In genomic region chr17:51260960-51261958, GRCh38 we compare ENCODE assay signal across 8 cellular contexts. TPM values are rescaled to one million over a fixed set of nuclear protein-coding genes. Genes with fewer than 3 reads are reported as not detected.
DNase-seq lines count a peak whose midpoint lies in the region; ATAC-seq, FAIRE-seq and TF ChIP-seq lines count a peak whose summit lies in the region.

No MANE protein-coding gene starts in this region.

- no peaks in the 10 kb centered on the region for H4K20me1 ChIP-seq in keratinocyte (ENCODE audit: control insufficient read depth, extremely low read depth, insufficient read depth, low read length)

- H2AFZ ChIP-seq in keratinocyte (ENCODE audit: control insufficient read depth, low read length), result peak overlapping the region; percentile 0

- peaks cover 2% of the 10 kb centered on the region for H3K9me1 ChIP-seq in keratinocyte (ENCODE audit: control insufficient read depth, extremely low read depth, insufficient read depth, low read length)

- H3K4me3 ChIP-seq in cardiac fibroblast (replicated peaks in 1 of 2; ENCODE audit: low read depth in 2 of 2, low read length in 2 of 2), result peak overlapping the region; percentile 73 to 91
- peak overlapping the region; percentile 83 to 95 (median 94) for H3K4me3 ChIP-seq in keratinocyte (ENCODE audit: control insufficient read depth in 2 of 3, extremely low read depth in 1 of 3, insufficient read depth in 2 of 3, low read depth in 1 of 3, low read length in 3 of 3)

- no peak for FAIRE-seq in keratinocyte (lab: Jason Lieb, UNC)

- H3K79me2 ChIP-seq in keratinocyte (ENCODE audit: control insufficient read depth, insufficient read depth, low read length), result peaks cover 76% of the 10 kb centered on the region

- H3K4me2 ChIP-seq in keratinocyte (ENCODE audit: control insufficient read depth, extremely low read depth, insufficient read depth, low read depth, low read length), result peak overlapping the region; percentile 96

- dilution Hi-C loops in keratinocyte (cut with MboI; ENCODE audit: extremely low pct_ligation_motif_present, low sequenced_read_pairs), result no loop called here

- peak overlapping the region; percentile 98 for H3K9ac ChIP-seq in keratinocyte (ENCODE audit: control insufficient read depth, extremely low read depth, insufficient read depth, low read length)

- DNase-seq in NCI-H1417 (lab: John Stamatoyannopoulos, UW) (peak; percentile 15 to 88 (median 55)), NCI-H1417 treated with DMSO at 0.1 percent for 48 hours (lab: John Stamatoyannopoulos, UW) (no peak), NCI-H1105 (lab: John Stamatoyannopoulos, UW) (peak; percentile 74), cardiac fibroblast (ENCODE audit: low read depth in 2 of 2) (peak; percentile 14 to 45), keratinocyte (ENCODE audit: low read depth, low spot score) (no peak)
- peak; percentile 55 to 66 for DNase-seq in stimulated activated CD4-positive, alpha-beta T cell treated with anti-CD3 and anti-CD28 coated beads, Interleukin-15, amount 100 ng/mL, for 48 hours (ENCODE audit: low read depth in 2 of 2)

- H3K9me3 ChIP-seq in keratinocyte (ENCODE audit: control insufficient read depth, low read depth, low read length), result no peaks in the 10 kb centered on the region

- peak overlapping the region; percentile 98 for H3K27ac ChIP-seq in VCaP
- H3K27ac ChIP-seq in keratinocyte (ENCODE audit: control insufficient read depth, insufficient read depth, low read length), result peak overlapping the region; percentile 100

- H3K4me1 ChIP-seq in keratinocyte (ENCODE audit: control insufficient read depth, extremely low read depth, insufficient read depth, low read length), result peaks cover 36% of the 10 kb centered on the region

- no peaks in the 10 kb centered on the region for H3K27me3 ChIP-seq in keratinocyte (ENCODE audit: control insufficient read depth, extremely low read depth, insufficient read depth, low read length)

- H3K36me3 ChIP-seq in keratinocyte (ENCODE audit: control insufficient read depth in 2 of 2, extremely low read depth in 1 of 2, insufficient read depth in 2 of 2, low read length in 2 of 2), result peaks cover 0 to 9% of the 10 kb centered on the region in 2 experiments

- peak; percentile 68 for ATAC-seq in HG02759 (IDR thresholded peaks at IDR 0.05; ENCODE audit: unreplicated experiment)

- TF ChIP-seq CTCF in VCaP (conservative IDR thresholded peaks at IDR 0.05), result no peak
- TF ChIP-seq CTCF in cardiac fibroblast (IDR thresholded peaks at IDR 0.05; ENCODE audit: low read depth, low read length), result no peak
- no peak for TF ChIP-seq CTCF in keratinocyte (optimal IDR thresholded peaks at IDR 0.05 in 1 of 3, IDR thresholded peaks at IDR 0.05 in 1 of 3, conservative IDR thresholded peaks at IDR 0.05 in 1 of 3; ENCODE audit: extremely low read depth in 1 of 3, insufficient read depth in 2 of 3, low read length in 3 of 3)

RNA-seq across cellular contexts. Expression of gene UTP18, which starts 0.9 kb away (rescaled TPM):
- polyA plus RNA-seq in keratinocyte, result 21.1 to 42.7 TPM (median 27.5 TPM) in 3 replicates
- polyA plus RNA-seq in keratinocyte (2011; ENCODE audit: low read depth), result 19.0 TPM
- polyA plus RNA-seq in keratinocyte (2011; cell fraction: cytosol; rRNA removed), result 20.2 and 33.3 TPM in 2 replicates
- 22.9 and 33.2 TPM in 2 replicates for polyA plus RNA-seq in keratinocyte (2011; cell fraction: nucleus; rRNA removed)
- polyA plus RNA-seq in keratinocyte (2012; ENCODE audit: low replicate concordance), result 35.8 and 36.7 TPM in 2 replicates
- 1.5 to 16.2 TPM (median 7.1 TPM) in 3 replicates for polyA minus RNA-seq in keratinocyte
- 10.6 TPM for polyA minus RNA-seq in keratinocyte (2011; cell fraction: cytosol; rRNA and poly(A)+ RNA removed)
- 5.8 and 12.0 TPM in 2 replicates for polyA minus RNA-seq in keratinocyte (2011; cell fraction: nucleus; rRNA and poly(A)+ RNA removed)

RNA-seq across cellular contexts. Expression of gene MBTD1, which starts 1.4 kb away (rescaled TPM):
- polyA plus RNA-seq in keratinocyte, result 2.5 to 7.0 TPM (median 4.5 TPM) in 3 replicates
- 7.7 TPM for polyA plus RNA-seq in keratinocyte (2011; ENCODE audit: low read depth)
- 1.8 and 4.2 TPM in 2 replicates for polyA plus RNA-seq in keratinocyte (2011; cell fraction: cytosol; rRNA removed)
- polyA plus RNA-seq in keratinocyte (2011; cell fraction: nucleus; rRNA removed), result 8.9 and 11.9 TPM in 2 replicates
- 3.0 and 5.8 TPM in 2 replicates for polyA plus RNA-seq in keratinocyte (2012; ENCODE audit: low replicate concordance)
- polyA minus RNA-seq in keratinocyte, result 1.8 to 12.0 TPM (median 3.8 TPM) in 3 replicates
- polyA minus RNA-seq in keratinocyte (2011; cell fraction: cytosol; rRNA and poly(A)+ RNA removed), result 3.1 TPM
- 7.6 and 17.5 TPM in 2 replicates for polyA minus RNA-seq in keratinocyte (2011; cell fraction: nucleus; rRNA and poly(A)+ RNA removed)

Comparison
In these comparisons a context has a peak if more than half of its experiments do, and no peak if none do; other contexts are left out.
1. DNase-seq: peak in NCI-H1417 (3 of 3), NCI-H1105 (single experiment), cardiac fibroblast (2 of 2) and stimulated activated CD4-positive, alpha-beta T cell treated with anti-CD3 and anti-CD28 coated beads, Interleukin-15, amount 100 ng/mL, for 48 hours (2 of 2); none in NCI-H1417 treated with DMSO at 0.1 percent for 48 hours (single experiment) and keratinocyte (single experiment).